8 cellular contexts compared by ENCODE assay signal in the genomic region with DNA sequence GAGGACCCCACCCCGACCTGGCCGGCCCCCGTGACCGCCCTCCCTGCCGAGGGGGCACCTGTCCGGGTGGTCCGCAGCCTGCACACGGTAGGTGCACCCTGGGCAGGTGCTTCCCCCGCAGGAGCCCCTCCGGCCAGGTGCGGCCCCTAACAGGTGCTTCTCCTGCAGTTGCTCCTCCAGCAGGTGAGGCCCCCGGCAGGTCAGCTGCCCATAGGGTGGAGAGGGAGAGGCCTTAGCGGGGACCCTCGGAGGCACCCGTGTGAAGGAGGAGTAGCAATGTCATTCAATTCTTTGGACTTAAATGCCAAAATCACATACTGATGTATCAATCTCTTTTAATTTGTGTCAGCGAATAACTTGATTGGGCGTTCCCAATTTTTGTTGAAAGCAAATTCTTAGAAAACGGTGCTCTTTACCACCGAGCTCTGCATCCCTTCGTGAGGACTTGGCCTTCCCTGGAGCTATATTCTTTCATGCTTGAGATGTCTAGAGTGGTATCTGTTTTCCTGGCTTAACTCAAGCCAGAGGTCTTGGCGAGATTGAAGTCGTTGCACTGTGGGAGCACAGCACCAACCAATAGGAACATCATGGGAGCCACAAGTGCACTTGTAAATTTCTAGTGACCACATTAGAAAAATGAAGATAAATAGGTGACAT. TPM values are rescaled to one million over a fixed set of nuclear protein-coding genes. Genes with fewer than 3 reads are reported as not detected.
DNase-seq lines count a peak whose midpoint lies in the region; FAIRE-seq and TF ChIP-seq lines count a peak whose summit lies in the region.

No MANE protein-coding gene starts in this region.

- peak overlapping the region; percentile 89 for H4K12ac ChIP-seq in trophoblast cell (ENCODE audit: low read depth, low read length)

- H3K27ac ChIP-seq in SK-N-MC: no peak overlapping the region
- peak overlapping the region; percentile 89 to 98 (median 96) for H3K27ac ChIP-seq in esophagus squamous epithelium
- peak overlapping the region; percentile 63 for H3K27ac ChIP-seq in trophoblast cell (ENCODE audit: low read depth, low read length)

- no peaks in the 10 kb centered on the region; the same call in 1 of the 2 replicates for H3K9me3 ChIP-seq in HAP-1
- no peaks in the 10 kb centered on the region for H3K9me3 ChIP-seq in SK-N-MC (ENCODE audit: low read depth, low read length)
- no peaks in the 10 kb centered on the region for H3K9me3 ChIP-seq in esophagus squamous epithelium
- H3K9me3 ChIP-seq in trophoblast cell (ENCODE audit: insufficient read depth, low read depth, low read length): peaks cover 9% of the 10 kb centered on the region

- no peak overlapping the region for H2BK12ac ChIP-seq in trophoblast cell (ENCODE audit: low read length)

- peaks cover 10% of the 10 kb centered on the region for H3K79me1 ChIP-seq in trophoblast cell (ENCODE audit: low read length)

- H3K18ac ChIP-seq in trophoblast cell (ENCODE audit: low read length): peak overlapping the region; percentile 74

- intact Hi-C loops in esophagus squamous epithelium (cut with DNase I): loop anchor here (10.0 kb wide), 1 partner anchor 129 kb away; no protein-coding TSS in a partner anchor

- TF ChIP-seq POLR2A in esophagus squamous epithelium (IDR thresholded peaks at IDR 0.05): no peak

- peak overlapping the region; percentile 56 for H2AK5ac ChIP-seq in trophoblast cell (ENCODE audit: low read length)

- peak overlapping the region; percentile 83 for H4K91ac ChIP-seq in trophoblast cell (ENCODE audit: low read depth, low read length)

- peaks cover 12% of the 10 kb centered on the region for H3K79me2 ChIP-seq in trophoblast cell (ENCODE audit: control insufficient read depth, insufficient read depth, low read length, poor library complexity)

- CTCF ChIA-PET in BJ (lab: Yijun Ruan, JAX): interaction anchor here (0.6 to 2.2 kb wide), 3 partner anchors 8 to 272 kb away, joined by 3 to 9 read pairs (median 3); no protein-coding TSS in a partner anchor
- CTCF ChIA-PET in HEK293T (lab: Yijun Ruan, JAX): no interaction called here

- 6 to 9% methylated on average over 7 to 10 of the region's 22 CpGs for WGBS in esophagus squamous epithelium, 2 donors
- WGBS in trophoblast cell (ENCODE audit: extremely low coverage, insufficient coverage, insufficient read length): no CpG with 5 or more reads among the region's 22 CpGs

- peak overlapping the region; percentile 77 for H3K4me2 ChIP-seq in trophoblast cell (ENCODE audit: low read length)

- no peak overlapping the region for H3K23ac ChIP-seq in trophoblast cell (ENCODE audit: low read length)

- H3K9ac ChIP-seq in SK-N-MC (ENCODE audit: insufficient read length) (peak overlapping the region; percentile 98), trophoblast cell (ENCODE audit: low read length) (peak overlapping the region; percentile 28)

- no peaks in the 10 kb centered on the region for H3K36me3 ChIP-seq in BJ (ENCODE audit: control insufficient read depth, insufficient read depth, low read length)
- H3K36me3 ChIP-seq in HAP-1 (replicated peaks): peaks cover 26% of the 10 kb centered on the region
- H3K36me3 ChIP-seq in SK-N-MC (ENCODE audit: insufficient read depth, low read length): peaks cover 26% of the 10 kb centered on the region
- peaks cover 0 to 10% (median 0%) of the 10 kb centered on the region in 3 donors for H3K36me3 ChIP-seq in esophagus squamous epithelium
- H3K36me3 ChIP-seq in trophoblast cell (ENCODE audit: control insufficient read depth in 1 of 2, insufficient read depth in 2 of 2, low read length in 2 of 2): peaks cover 3 to 4% of the 10 kb centered on the region in 2 experiments

- TF ChIP-seq CTCF in BJ (IDR thresholded peaks at IDR 0.05; ENCODE audit: insufficient read depth, low read depth, low read length) (no peak), esophagus squamous epithelium (IDR thresholded peaks at IDR 0.05) (no peak)

- peak overlapping the region; percentile 70 for H3K4me3 ChIP-seq in BJ (ENCODE audit: low read depth, low read length)
- peak overlapping the region; percentile 99 for H3K4me3 ChIP-seq in HAP-1
- H3K4me3 ChIP-seq in SK-N-MC: peak overlapping the region; percentile 90
- H3K4me3 ChIP-seq in esophagus squamous epithelium: peak overlapping the region; percentile 62 to 99 (median 88)
- H3K4me3 ChIP-seq in trophoblast cell (ENCODE audit: low read depth, low read length): peak overlapping the region; percentile 82

- peak overlapping the region; percentile 86 for H3K14ac ChIP-seq in trophoblast cell (ENCODE audit: low read length)

- peak overlapping the region; percentile 53 for H2BK5ac ChIP-seq in trophoblast cell (ENCODE audit: low read depth, low read length, poor library complexity)

- H3K27me3 ChIP-seq in BJ (ENCODE audit: control insufficient read depth, insufficient read depth, low read length) (no peaks in the 10 kb centered on the region), HAP-1 (ENCODE audit: low read depth) (no peaks in the 10 kb centered on the region), esophagus squamous epithelium (no peaks in the 10 kb centered on the region), trophoblast cell (ENCODE audit: insufficient read depth, low read length) (no peaks in the 10 kb centered on the region)

- in situ Hi-C loops in HAP-1 (cut with MboI; ENCODE audit: low sequenced_read_pairs): no loop called here

- peak overlapping the region; percentile 44 for H3K4ac ChIP-seq in trophoblast cell (ENCODE audit: low read depth, low read length)

- DNase-seq in BJ (ENCODE audit: low read depth): no peak
- DNase-seq in HAP-1 (ENCODE audit: low spot score in 2 of 2): no peak
- DNase-seq in SK-N-MC (ENCODE audit: low read depth, low spot score): no peak
- DNase-seq in esophagus squamous epithelium (lab: John Stamatoyannopoulos, UW): no peak
- DNase-seq in trophoblast cell: peak in 1 of 2 donors; percentile 59
- no peak for DNase-seq in GM03348 (ENCODE audit: low spot score)
- no peak for DNase-seq in urothelium cell line (ENCODE audit: low spot score)
- DNase-seq in HEK293T (ENCODE audit: extremely low spot score): no peak

- H3K4me1 ChIP-seq in HAP-1 (peaks cover 14% of the 10 kb centered on the region), esophagus squamous epithelium (peaks cover 5 to 31% (median 17%) of the 10 kb centered on the region in 3 donors), trophoblast cell (ENCODE audit: control insufficient read depth in 1 of 2, insufficient read depth in 2 of 2, low read length in 2 of 2) (peaks cover 5 to 10% of the 10 kb centered on the region in 2 experiments)

- peak overlapping the region; percentile 94 for H4K8ac ChIP-seq in trophoblast cell (ENCODE audit: low read depth, low read length)

- POLR2A ChIA-PET in BJ (lab: Charles Lee): no interaction called here
- POLR2A ChIA-PET in HEK293T (lab: Yijun Ruan, JAX): interaction anchor here (0.6 to 3.3 kb wide), 28 partner anchors 8 to 411 kb away, joined by 3 to 19 read pairs (median 4); no protein-coding TSS in a partner anchor

- H2AFZ ChIP-seq in trophoblast cell (ENCODE audit: insufficient read depth, low read length, poor library complexity): peak overlapping the region; percentile 94

- no peak for FAIRE-seq in urothelium cell line (lab: Jason Lieb, UNC)

- H2BK120ac ChIP-seq in trophoblast cell (ENCODE audit: insufficient read depth, low read length, poor library complexity): peak overlapping the region; percentile 77

TF ChIP-seq in HEK293T, 16 proteins besides CTCF, POLR2A, EP300 and RAD21:
- no peak for TF ChIP-seq ARNT (IDR thresholded peaks at IDR 0.05)

RNA-seq across cellular contexts. Expression of gene NCAPG2, which starts 0.8 kb away (rescaled TPM):
- 19.5 and 22.4 TPM in 2 replicates for polyA plus RNA-seq in BJ (2011; rRNA removed)
- 24.6 and 27.6 TPM in 2 replicates for polyA minus RNA-seq in BJ (2011; rRNA and poly(A)+ RNA removed)
- 10 to 100 TPM in 2 of 4 donors, 1 to 10 TPM in 2; 7.3 to 23.1 (median 13.7) TPM for total RNA-seq in esophagus squamous epithelium
- polyA plus RNA-seq in trophoblast cell (2013): 19.4 and 19.7 TPM in 2 replicates
